Comparison of ENCODE assay signal across 10 cellular contexts in genomic region chr2:74201196-74201595, GRCh38. TPM values are rescaled to one million over a fixed set of nuclear protein-coding genes. Genes with fewer than 3 reads are reported as not detected.
A peak's percentile ranks its signal among the peaks of the same experiment; 100 is the strongest.
DNase-seq lines count a peak whose midpoint lies in the region; ATAC-seq and TF ChIP-seq lines count a peak whose summit lies in the region.
"Had no signal": no experiment of that assay in that cellular context is flagged by ENCODE, and none has a peak within 500 bp of the region (broad histone marks: within the 10 kb centered on the region; RNA-seq: fewer than 3 reads in every experiment).

No MANE protein-coding gene starts in this region.

- H3K4me3 Mint-ChIP-seq in Caco-2 (ENCODE audit: unreplicated experiment): peak overlapping the region; percentile 91

- no peak for TF ChIP-seq EP300 in ovary (IDR thresholded peaks at IDR 0.05)

- 48 to 57% (median 49%) methylated on average over 3 of the region's 3 CpGs for WGBS in ovary, 3 donors

- H3K27ac ChIP-seq in HUES6 (ENCODE audit: low read depth, low read length): no peak overlapping the region
- H3K27ac ChIP-seq in ovary: no peak overlapping the region

- H3K4me1 Mint-ChIP-seq in Caco-2 (ENCODE audit: low read depth, unreplicated experiment): peaks cover 32% of the 10 kb centered on the region

- BruUV-seq in Caco-2 (replicated peaks; lab: Mats Ljungman, UMichigan): no TSS peak

- H3K27me3 Mint-ChIP-seq in Caco-2 (ENCODE audit: insufficient read depth, unreplicated experiment): no peaks in the 10 kb centered on the region

- peak in 1 of 2 experiments; percentile 7 for DNase-seq in Caco-2
- no peak for DNase-seq in adipocyte (ENCODE audit: low read depth)
- peak in 3 of 5 donors; percentile 36 to 53 (median 40) for DNase-seq in ovary
- no peak for DNase-seq in DMS 273 treated with DMSO at 0.1 percent for 48 hours (lab: John Stamatoyannopoulos, UW)
- DNase-seq: erythroblast, GF-D8, NCI-H526 had no signal

- no peak overlapping the region for H3K9ac ChIP-seq in HUES6 (ENCODE audit: low read length)
- H3K9ac ChIP-seq in adipocyte (ENCODE audit: low read length): peak overlapping the region; percentile 47

- no peak for TF ChIP-seq POLR2A in ovary (IDR thresholded peaks at IDR 0.05)

- CTCF ChIA-PET in Caco-2 (lab: Charles Lee): no interaction called here

- intact Hi-C loops in Caco-2 (cut with micrococcal nuclease; ENCODE audit: unreplicated experiment) (no loop called here), ovary (cut with DNase I) (no loop called here)

- peaks cover 83% of the 10 kb centered on the region for H3K36me3 Mint-ChIP-seq in Caco-2 (ENCODE audit: insufficient read depth, unreplicated experiment)

- H3K4me3 ChIP-seq in Caco-2 (ENCODE audit: low read depth, low read length) (no peak overlapping the region), HUES6 (ENCODE audit: low read depth, low read length) (peak overlapping the region; percentile 100), adipocyte (ENCODE audit: low read length) (peak overlapping the region; percentile 96), ovary (no peak overlapping the region)

- H3K27ac Mint-ChIP-seq in Caco-2 (ENCODE audit: unreplicated experiment): peak overlapping the region; percentile 100

- H3K9me3 ChIP-seq in Caco-2 (no peaks in the 10 kb centered on the region), HUES6 (ENCODE audit: control insufficient read depth, insufficient read depth, low read depth, low read length) (no peaks in the 10 kb centered on the region), adipocyte (ENCODE audit: control insufficient read depth, low read length) (no peaks in the 10 kb centered on the region), ovary (no peaks in the 10 kb centered on the region)

- no peaks in the 10 kb centered on the region for H3K27me3 ChIP-seq in Caco-2 (replicated peaks; ENCODE audit: control insufficient read depth, insufficient read depth, low read length)
- H3K27me3 ChIP-seq in HUES6 (ENCODE audit: control insufficient read depth, insufficient read depth, low read length): no peaks in the 10 kb centered on the region
- H3K27me3 ChIP-seq in adipocyte (replicated peaks; ENCODE audit: control insufficient read depth, insufficient read depth, low read length): no peaks in the 10 kb centered on the region
- no peaks in the 10 kb centered on the region for H3K27me3 ChIP-seq in ovary

- no peaks in the 10 kb centered on the region for H3K9me3 Mint-ChIP-seq in Caco-2 (ENCODE audit: unreplicated experiment)

- no peak for ATAC-seq in HG03139 (IDR thresholded peaks at IDR 0.05; ENCODE audit: unreplicated experiment)
- no peak for ATAC-seq in GM18519 (IDR thresholded peaks at IDR 0.05; ENCODE audit: low FRiP score, unreplicated experiment)

- POLR2A ChIA-PET in Caco-2 (lab: Charles Lee): interaction anchor here (0.9 to 1.2 kb wide), 3 partner anchors 12 to 81 kb away, joined by 3 to 6 read pairs (median 4); partner anchors contain the start of gene MOB1A

- peaks cover 12% of the 10 kb centered on the region for H3K4me1 ChIP-seq in Caco-2
- peaks cover 32% of the 10 kb centered on the region for H3K4me1 ChIP-seq in HUES6 (ENCODE audit: control insufficient read depth, insufficient read depth, low read length)
- peaks cover 53% of the 10 kb centered on the region for H3K4me1 ChIP-seq in adipocyte (ENCODE audit: control insufficient read depth, insufficient read depth, low read length)
- peaks cover 9% of the 10 kb centered on the region for H3K4me1 ChIP-seq in ovary (ENCODE audit: insufficient read depth)

- H3K36me3 ChIP-seq in Caco-2 (ENCODE audit: control insufficient read depth, insufficient read depth, low read length) (no peaks in the 10 kb centered on the region), HUES6 (ENCODE audit: control insufficient read depth, insufficient read depth, low read length) (peaks cover 62% of the 10 kb centered on the region), adipocyte (ENCODE audit: control insufficient read depth, insufficient read depth, low read length, severe bottlenecking) (peaks cover 26% of the 10 kb centered on the region), ovary (no peaks in the 10 kb centered on the region)

- TF ChIP-seq CTCF in Caco-2 (IDR thresholded peaks at IDR 0.05; ENCODE audit: insufficient read depth in 1 of 2, low read depth in 1 of 2, low read length in 1 of 2, severe bottlenecking in 1 of 2, unreplicated experiment in 1 of 2) (no peak), ovary (IDR thresholded peaks at IDR 0.05) (no peak)

RNA-seq across cellular contexts. Expression of gene MTHFD2, which starts 2.8 kb away (rescaled TPM):
- total RNA-seq in Caco-2 (2022): 416 and 470 TPM in 2 replicates
- 100 to 1,000 TPM in 1 of 7 donors, 10 to 100 TPM in 5, 1 to 10 TPM in 1; 6.5 to 229 (median 20.4) TPM for total RNA-seq in ovary
- 10 to 100 TPM; 23.4 to 60.4 TPM for polyA plus RNA-seq in ovary

RNA-seq across cellular contexts. Expression of gene MOB1A, which starts 22.5 kb away (rescaled TPM):
- total RNA-seq in Caco-2 (2022): 113 and 125 TPM in 2 replicates
- 100 to 1,000 TPM in 3 of 7 donors, 10 to 100 TPM in 4; 63.9 to 122 (median 94.5) TPM for total RNA-seq in ovary
- polyA plus RNA-seq in ovary: 10 to 100 TPM; 31.6 to 53.6 TPM

RNA-seq across cellular contexts. Expression of gene BOLA3, which starts 53.5 kb away (rescaled TPM):
- 71.5 and 79.7 TPM in 2 replicates for total RNA-seq in Caco-2 (2022)
- total RNA-seq in ovary: 10 to 100 TPM in 6 of 7 donors, 1 to 10 TPM in 1; 8.2 to 30.1 (median 15.3) TPM
- polyA plus RNA-seq in ovary: 10 to 100 TPM; 20.9 to 34.4 TPM

Comparison
In these comparisons a context has a peak if more than half of its experiments do, and no peak if none do; other contexts are left out.
1. DNase-seq: peak in ovary (3 of 5); none in adipocyte (single experiment) and DMS 273 treated with DMSO at 0.1 percent for 48 hours (single experiment).
2. H3K4me3 ChIP-seq: peak in HUES6 (single experiment) and adipocyte (single experiment); none in Caco-2 (single experiment) and ovary (single experiment).